Comparison of ENCODE assay signal across 12 cellular contexts in the genomic region with DNA sequence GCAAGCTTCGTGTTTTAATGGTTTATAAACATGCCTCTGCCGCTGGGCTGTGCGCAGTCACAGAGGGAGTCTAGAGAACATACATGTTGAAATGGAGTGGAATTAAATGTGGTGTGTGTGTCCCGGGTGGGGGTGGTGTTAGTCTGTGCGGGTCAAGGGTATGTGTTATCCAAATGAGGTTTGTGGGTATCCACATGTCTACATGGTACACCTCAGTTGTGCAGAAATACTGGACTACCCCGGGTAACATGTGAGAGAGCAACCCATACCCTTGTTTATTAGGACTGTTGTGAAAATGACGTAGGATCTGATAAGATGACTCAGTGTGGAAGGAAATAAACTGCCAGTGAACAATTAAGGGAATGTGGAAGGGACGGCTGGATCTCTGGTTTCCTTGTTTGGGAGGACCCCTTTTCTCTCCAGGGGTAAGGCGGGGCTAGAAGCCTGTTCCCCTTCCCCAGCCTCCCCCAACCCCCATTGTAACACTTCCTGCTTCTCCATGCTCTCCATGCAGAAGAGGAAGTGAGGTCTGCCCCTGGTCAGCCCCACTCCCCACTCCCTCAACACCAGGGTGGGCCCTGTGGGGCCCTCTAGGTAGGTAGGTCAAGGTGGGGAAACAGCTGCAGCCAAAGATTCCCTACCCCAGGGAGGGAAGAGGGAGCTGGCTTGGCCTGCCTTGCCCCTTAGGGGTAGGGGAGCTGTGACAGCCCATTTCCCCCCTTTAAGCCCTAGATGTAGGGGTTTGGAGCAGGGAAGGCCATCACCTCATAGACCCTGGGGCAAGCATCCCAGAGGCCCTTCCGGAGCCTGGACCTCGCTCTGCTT. TPM values are rescaled to one million over a fixed set of nuclear protein-coding genes. Genes with fewer than 3 reads are reported as not detected.
DNase-seq lines count a peak whose midpoint lies in the region; ATAC-seq and TF ChIP-seq lines count a peak whose summit lies in the region.
"Had no signal": no experiment of that assay in that cellular context is flagged by ENCODE, and none has a peak within 500 bp of the region (broad histone marks: within the 10 kb centered on the region; RNA-seq: fewer than 3 reads in every experiment).

No MANE protein-coding gene starts in this region.

- no peak overlapping the region for H3K27ac ChIP-seq in upper lobe of right lung

- H3K4me3 Mint-ChIP-seq in activated T-cell treated with anti-CD3 and anti-CD28 coated beads, Interleukin-2, amount 50 U/mL, for 24 hours, result no peak overlapping the region
- no peak overlapping the region for H3K4me3 Mint-ChIP-seq in activated T-cell treated with anti-CD3 and anti-CD28 coated beads, Interleukin-2, amount 50 U/mL, for 4 hours
- no peak overlapping the region for H3K4me3 Mint-ChIP-seq in activated T-helper 17 cell treated with anti-CD3 and anti-CD28 coated beads, Interleukin-2, amount 50 U/mL, for 72 hours
- no peak overlapping the region for H3K4me3 Mint-ChIP-seq in effector memory CD8-positive, alpha-beta T cell
- H3K4me3 Mint-ChIP-seq: activated CD4-positive, alpha-beta T cell treated with anti-CD3 and anti-CD28 coated beads, Interleukin-2, amount 10 ng/mL, durations not matched to agents 7 days and 5 days; B cell had no signal

- H3K27me3 ChIP-seq in upper lobe of right lung, result no peaks in the 10 kb centered on the region
- H3K27me3 ChIP-seq: heart right ventricle had no signal

- no peaks in the 10 kb centered on the region for H3K36me3 Mint-ChIP-seq in activated T-cell treated with anti-CD3 and anti-CD28 coated beads, Interleukin-2, amount 50 U/mL, for 24 hours (ENCODE audit: low read depth)
- H3K36me3 Mint-ChIP-seq in activated T-cell treated with anti-CD3 and anti-CD28 coated beads, Interleukin-2, amount 50 U/mL, for 4 hours (ENCODE audit: insufficient read depth), result no peaks in the 10 kb centered on the region
- H3K36me3 Mint-ChIP-seq in activated T-helper 17 cell treated with anti-CD3 and anti-CD28 coated beads, Interleukin-2, amount 50 U/mL, for 72 hours (ENCODE audit: low read depth), result no peaks in the 10 kb centered on the region
- no peaks in the 10 kb centered on the region for H3K36me3 Mint-ChIP-seq in effector memory CD8-positive, alpha-beta T cell (ENCODE audit: insufficient read depth)

- no peak overlapping the region for H3K27ac Mint-ChIP-seq in activated T-cell treated with anti-CD3 and anti-CD28 coated beads, Interleukin-2, amount 50 U/mL, for 24 hours
- H3K27ac Mint-ChIP-seq in activated T-helper 17 cell treated with anti-CD3 and anti-CD28 coated beads, Interleukin-2, amount 50 U/mL, for 72 hours, result peak overlapping the region; percentile 4
- no peak overlapping the region for H3K27ac Mint-ChIP-seq in effector memory CD8-positive, alpha-beta T cell
- H3K27ac Mint-ChIP-seq: activated CD4-positive, alpha-beta T cell treated with anti-CD3 and anti-CD28 coated beads, Interleukin-2, amount 10 ng/mL, durations not matched to agents 7 days and 5 days; B cell had no signal

- intact Hi-C loops in upper lobe of right lung (cut with DNase I), result no loop called here

- no peak for ATAC-seq in activated T-cell treated with anti-CD3 and anti-CD28 coated beads, Interleukin-2, amount 50 U/mL, for 4 hours
- no peak for ATAC-seq in activated T-helper 17 cell treated with anti-CD3 and anti-CD28 coated beads, Interleukin-2, amount 50 U/mL, for 72 hours (replicated peaks)
- peak; percentile 9 for ATAC-seq in upper lobe of right lung
- no peak for ATAC-seq in effector memory CD8-positive, alpha-beta T cell (replicated peaks)

- no peaks in the 10 kb centered on the region for H3K27me3 Mint-ChIP-seq in activated T-cell treated with anti-CD3 and anti-CD28 coated beads, Interleukin-2, amount 50 U/mL, for 24 hours
- no peaks in the 10 kb centered on the region for H3K27me3 Mint-ChIP-seq in activated T-cell treated with anti-CD3 and anti-CD28 coated beads, Interleukin-2, amount 50 U/mL, for 4 hours (ENCODE audit: low read depth)
- H3K27me3 Mint-ChIP-seq in activated T-helper 17 cell treated with anti-CD3 and anti-CD28 coated beads, Interleukin-2, amount 50 U/mL, for 72 hours, result no peaks in the 10 kb centered on the region
- peaks cover 4 to 7% of the 10 kb centered on the region in 2 donors for H3K27me3 Mint-ChIP-seq in effector memory CD8-positive, alpha-beta T cell
- H3K27me3 Mint-ChIP-seq: activated CD4-positive, alpha-beta T cell treated with anti-CD3 and anti-CD28 coated beads, Interleukin-2, amount 10 ng/mL, durations not matched to agents 7 days and 5 days; B cell had no signal

- no peaks in the 10 kb centered on the region for H3K9me3 ChIP-seq in upper lobe of right lung
- H3K9me3 ChIP-seq: heart right ventricle had no signal

- peaks cover 8% of the 10 kb centered on the region for H3K4me1 ChIP-seq in upper lobe of right lung

- no peaks in the 10 kb centered on the region for H3K4me1 Mint-ChIP-seq in activated T-cell treated with anti-CD3 and anti-CD28 coated beads, Interleukin-2, amount 50 U/mL, for 24 hours (ENCODE audit: low read depth)
- H3K4me1 Mint-ChIP-seq in activated T-cell treated with anti-CD3 and anti-CD28 coated beads, Interleukin-2, amount 50 U/mL, for 4 hours (ENCODE audit: low read depth), result no peaks in the 10 kb centered on the region
- no peaks in the 10 kb centered on the region for H3K4me1 Mint-ChIP-seq in activated T-helper 17 cell treated with anti-CD3 and anti-CD28 coated beads, Interleukin-2, amount 50 U/mL, for 72 hours
- H3K4me1 Mint-ChIP-seq in effector memory CD8-positive, alpha-beta T cell (ENCODE audit: low read depth in 2 of 2), result no peaks in the 10 kb centered on the region
- H3K4me1 Mint-ChIP-seq: activated CD4-positive, alpha-beta T cell treated with anti-CD3 and anti-CD28 coated beads, Interleukin-2, amount 10 ng/mL, durations not matched to agents 7 days and 5 days; B cell had no signal

- no peak for TF ChIP-seq CTCF in upper lobe of right lung (IDR thresholded peaks at IDR 0.05)

- no peaks in the 10 kb centered on the region for H3K36me3 ChIP-seq in upper lobe of right lung
- H3K36me3 ChIP-seq: heart right ventricle had no signal

- no peaks in the 10 kb centered on the region for H3K9me3 Mint-ChIP-seq in activated T-cell treated with anti-CD3 and anti-CD28 coated beads, Interleukin-2, amount 50 U/mL, for 24 hours
- no peaks in the 10 kb centered on the region for H3K9me3 Mint-ChIP-seq in activated T-cell treated with anti-CD3 and anti-CD28 coated beads, Interleukin-2, amount 50 U/mL, for 4 hours
- H3K9me3 Mint-ChIP-seq in activated T-helper 17 cell treated with anti-CD3 and anti-CD28 coated beads, Interleukin-2, amount 50 U/mL, for 72 hours, result no peaks in the 10 kb centered on the region
- no peaks in the 10 kb centered on the region for H3K9me3 Mint-ChIP-seq in effector memory CD8-positive, alpha-beta T cell
- H3K9me3 Mint-ChIP-seq: activated CD4-positive, alpha-beta T cell treated with anti-CD3 and anti-CD28 coated beads, Interleukin-2, amount 10 ng/mL, durations not matched to agents 7 days and 5 days had no signal

- H3K4me3 ChIP-seq in upper lobe of right lung, result no peak overlapping the region
- H3K4me3 ChIP-seq: heart right ventricle had no signal

- DNase-seq in activated T-cell treated with anti-CD3 and anti-CD28 coated beads, Interleukin-2, amount 50 U/mL, for 24 hours, result peak; percentile 11
- no peak for DNase-seq in activated T-cell treated with anti-CD3 and anti-CD28 coated beads, Interleukin-2, amount 50 U/mL, for 4 hours
- DNase-seq in islet precursor cell (peak; percentile 32), upper lobe of right lung (peak; percentile 45), COR-L47 (lab: John Stamatoyannopoulos, UW) (no peak)
- no peak for DNase-seq in effector memory CD8-positive, alpha-beta T cell
- DNase-seq in stimulated activated CD4-positive, alpha-beta T cell treated with anti-CD3 and anti-CD28 coated beads, Interleukin-12 subunit alpha, Interleukin-12 subunit beta, amount 100 ng/mL, for 4 hours, result no peak
- DNase-seq: activated CD4-positive, alpha-beta T cell treated with anti-CD3 and anti-CD28 coated beads, Interleukin-2, amount 10 ng/mL, durations not matched to agents 7 days and 5 days had no signal

RNA-seq across cellular contexts. Expression of a gene that starts 0.7 kb away (rescaled TPM):
- total RNA-seq in activated T-cell treated with anti-CD3 and anti-CD28 coated beads, Interleukin-2, amount 50 U/mL, for 4 hours, result not detected
- not detected for total RNA-seq in activated T-helper 17 cell treated with anti-CD3 and anti-CD28 coated beads, Interleukin-2, amount 50 U/mL, for 72 hours
- not detected for total RNA-seq in upper lobe of right lung
- total RNA-seq: activated CD4-positive, alpha-beta T cell treated with anti-CD3 and anti-CD28 coated beads, Interleukin-2, amount 10 ng/mL, durations not matched to agents 7 days and 5 days; B cell; LHCN-M2 had no signal

RNA-seq across cellular contexts. Expression of a gene that starts 22.2 kb away (rescaled TPM):
- total RNA-seq in activated T-cell treated with anti-CD3 and anti-CD28 coated beads, Interleukin-2, amount 50 U/mL, for 4 hours, result 10 to 100 TPM; 11.5 to 21.6 (median 11.7) TPM
- 10 to 100 TPM in 1 of 2 donors, 1 to 10 TPM in 1; 8.9 to 30.2 TPM for total RNA-seq in activated T-helper 17 cell treated with anti-CD3 and anti-CD28 coated beads, Interleukin-2, amount 50 U/mL, for 72 hours
- 29.7 TPM for total RNA-seq in upper lobe of right lung

RNA-seq across cellular contexts. Expression of a gene that starts 51.0 kb away (rescaled TPM):
- under 1 TPM in 1 of 3 donors, not detected in 2; 0.05 TPM for total RNA-seq in activated T-cell treated with anti-CD3 and anti-CD28 coated beads, Interleukin-2, amount 50 U/mL, for 4 hours
- total RNA-seq in activated T-helper 17 cell treated with anti-CD3 and anti-CD28 coated beads, Interleukin-2, amount 50 U/mL, for 72 hours, result not detected
- 18.1 TPM for total RNA-seq in upper lobe of right lung
- total RNA-seq: B cell, LHCN-M2 had no signal

Comparison
In these comparisons a context has a peak if more than half of its experiments do, and no peak if none do; other contexts are left out.
1. DNase-seq: peak in activated T-cell treated with anti-CD3 and anti-CD28 coated beads, Interleukin-2, amount 50 U/mL, for 24 hours (single experiment), islet precursor cell (single experiment) and upper lobe of right lung (single experiment); none in activated T-cell treated with anti-CD3 and anti-CD28 coated beads, Interleukin-2, amount 50 U/mL, for 4 hours (single experiment), effector memory CD8-positive, alpha-beta T cell (0 of 3), COR-L47 (single experiment) and stimulated activated CD4-positive, alpha-beta T cell treated with anti-CD3 and anti-CD28 coated beads, Interleukin-12 subunit alpha, Interleukin-12 subunit beta, amount 100 ng/mL, for 4 hours (single experiment).
2. RNA of a gene that starts 51.0 kb away (total RNA-seq): 18.1 TPM in upper lobe of right lung (single experiment); 0.05 TPM in activated T-cell treated with anti-CD3 and anti-CD28 coated beads, Interleukin-2, amount 50 U/mL, for 4 hours and not detected in activated T-helper 17 cell treated with anti-CD3 and anti-CD28 coated beads, Interleukin-2, amount 50 U/mL, for 72 hours; every median in the first group is over 10 times any median in the second.